10 cellular contexts compared by ENCODE assay signal in genomic region chr2:216635171-216635570, GRCh38. TPM values are rescaled to one million over a fixed set of nuclear protein-coding genes. Genes with fewer than 3 reads are reported as not detected.
DNase-seq lines count a peak whose midpoint lies in the region; ATAC-seq, FAIRE-seq and TF ChIP-seq lines count a peak whose summit lies in the region.
"Had no signal": no experiment of that assay in that cellular context is flagged by ENCODE, and none has a peak within 500 bp of the region (broad histone marks: within the 10 kb centered on the region; RNA-seq: fewer than 3 reads in every experiment).

No MANE protein-coding gene starts in this region.

- peak overlapping the region; percentile 89 for H3K4me2 ChIP-seq in astrocyte (ENCODE audit: low read length)

- no peak for FAIRE-seq in astrocyte (lab: Jason Lieb, UNC)

- DNase-seq in heart left ventricle = no peak
- DNase-seq in Right ventricle myocardium inferior (ENCODE audit: missing footprints) = no peak
- DNase-seq in astrocyte (ENCODE audit: low read depth) = no peak
- DNase-seq in uterus = no peak
- DNase-seq in hippocampal formation (lab: John Stamatoyannopoulos, UW) = no peak
- no peak for DNase-seq in testis
- DNase-seq: activated B cell treated with CpG ODN at 0.5 μM for 24 hours, COR-L47 had no signal

- peaks cover 16% of the 10 kb centered on the region for H3K36me3 Mint-ChIP-seq in astrocyte (ENCODE audit: low read depth, unreplicated experiment)

- H3K79me2 ChIP-seq in astrocyte (ENCODE audit: insufficient read depth, low read length) = peaks cover 41% of the 10 kb centered on the region

- H2AFZ ChIP-seq in astrocyte (ENCODE audit: low read depth, low read length) = peak overlapping the region; percentile 39

- H3K27ac Mint-ChIP-seq in astrocyte (ENCODE audit: unreplicated experiment) = peak overlapping the region; percentile 99
- H3K27ac Mint-ChIP-seq: activated B cell treated with CpG ODN at 0.5 μM for 24 hours had no signal

- H3K9me3 Mint-ChIP-seq in astrocyte (ENCODE audit: unreplicated experiment) = peaks cover 5% of the 10 kb centered on the region
- H3K9me3 Mint-ChIP-seq: activated B cell treated with CpG ODN at 0.5 μM for 24 hours had no signal

- peaks cover 5% of the 10 kb centered on the region for H4K20me1 ChIP-seq in astrocyte (ENCODE audit: insufficient read depth, low read length)

- H3K4me1 ChIP-seq in heart left ventricle = peaks cover 0 to 52% (median 27%) of the 10 kb centered on the region in 12 donors
- H3K4me1 ChIP-seq in astrocyte (ENCODE audit: insufficient read depth, low read length) = peaks cover 36% of the 10 kb centered on the region
- peaks cover 20% of the 10 kb centered on the region for H3K4me1 ChIP-seq in mesodermal cell (ENCODE audit: control insufficient read depth, insufficient read depth, low read length, poor library complexity, severe bottlenecking)
- no peaks in the 10 kb centered on the region for H3K4me1 ChIP-seq in uterus
- H3K4me1 ChIP-seq in testis = peaks cover 8% of the 10 kb centered on the region

- peak overlapping the region; percentile 72 for H3K9ac ChIP-seq in astrocyte (ENCODE audit: low read length)

- TF ChIP-seq CTCF in heart left ventricle (IDR thresholded peaks at IDR 0.05) (no peak), astrocyte (IDR thresholded peaks at IDR 0.05; ENCODE audit: insufficient read depth, low read depth, low read length) (no peak), uterus (IDR thresholded peaks at IDR 0.05) (no peak), testis (IDR thresholded peaks at IDR 0.05) (no peak)

- H3K36me3 ChIP-seq in heart left ventricle = peaks cover 0 to 9% (median 0%) of the 10 kb centered on the region in 9 donors
- H3K36me3 ChIP-seq in astrocyte (ENCODE audit: insufficient read depth, low read length) = no peaks in the 10 kb centered on the region
- H3K36me3 ChIP-seq in mesodermal cell (ENCODE audit: control insufficient read depth, insufficient read depth, low read length) = peaks cover 21% of the 10 kb centered on the region
- no peaks in the 10 kb centered on the region for H3K36me3 ChIP-seq in uterus
- no peaks in the 10 kb centered on the region for H3K36me3 ChIP-seq in testis (ENCODE audit: low read depth, missing control alignments)

- H3K4me3 Mint-ChIP-seq in astrocyte (ENCODE audit: unreplicated experiment) = peak overlapping the region; percentile 100
- H3K4me3 Mint-ChIP-seq: activated B cell treated with CpG ODN at 0.5 μM for 24 hours had no signal

- H3K9me3 ChIP-seq in heart left ventricle (no peaks in the 10 kb centered on the region), astrocyte (ENCODE audit: insufficient read depth, low read depth, low read length) (no peaks in the 10 kb centered on the region), mesodermal cell (ENCODE audit: control insufficient read depth, low read length) (no peaks in the 10 kb centered on the region), uterus (no peaks in the 10 kb centered on the region), testis (no peaks in the 10 kb centered on the region)

- TF ChIP-seq POLR2A in heart left ventricle (IDR thresholded peaks at IDR 0.05) = no peak
- no peak for TF ChIP-seq POLR2A in uterus (IDR thresholded peaks at IDR 0.05)
- TF ChIP-seq POLR2A in testis (IDR thresholded peaks at IDR 0.05) = no peak

- H3K4me1 Mint-ChIP-seq in astrocyte (ENCODE audit: low read depth, unreplicated experiment) = peaks cover 25% of the 10 kb centered on the region

- intact Hi-C loops in heart left ventricle (cut with DNase I) (loop anchor here in 1 of 10 donors (5.0 kb wide), 1 partner anchor 103 kb away; no protein-coding TSS in a partner anchor), Right ventricle myocardium inferior (cut with DNase I) (loop anchor here (10.0 kb wide), 1 partner anchor 60 kb away; no protein-coding TSS in a partner anchor), uterus (cut with DNase I; ENCODE audit: low total_unique reads) (no loop called here), testis (cut with DNase I; ENCODE audit: low total_unique reads) (no loop called here)

- no peaks in the 10 kb centered on the region for H3K27me3 Mint-ChIP-seq in astrocyte (ENCODE audit: low read depth, unreplicated experiment)

- ATAC-seq in heart left ventricle (no peak), Right ventricle myocardium inferior (no peak), GM19455 (IDR thresholded peaks at IDR 0.05; ENCODE audit: unreplicated experiment) (no peak)

- WGBS in heart left ventricle, 4 donors = 28 to 35% (median 32%) methylated on average over 7 of the region's 7 CpGs
- 0 to 3% methylated on average over 5 to 7 of the region's 7 CpGs for WGBS in mesodermal cell (ENCODE audit: insufficient coverage in 2 of 2), 2 experiments
- WGBS in testis, 2 donors = 5 to 13% methylated on average over 7 of the region's 7 CpGs

- H3K4me3 ChIP-seq in heart left ventricle = peak overlapping the region in 9 of 12 donors; percentile 64 to 88 (median 67)
- H3K4me3 ChIP-seq in astrocyte (ENCODE audit: insufficient read depth, low read depth, low read length) = peak overlapping the region; percentile 71
- peak overlapping the region; percentile 74 for H3K4me3 ChIP-seq in mesodermal cell (ENCODE audit: extremely low read depth, insufficient read depth, low read length, poor library complexity, severe bottlenecking)
- peak overlapping the region; percentile 42 to 55 for H3K4me3 ChIP-seq in uterus
- no peak overlapping the region for H3K4me3 ChIP-seq in testis

- peaks cover 0 to 28% (median 0%) of the 10 kb centered on the region in 9 donors for H3K27me3 ChIP-seq in heart left ventricle
- H3K27me3 ChIP-seq in astrocyte (ENCODE audit: insufficient read depth, low read length) = peaks cover 9% of the 10 kb centered on the region
- no peaks in the 10 kb centered on the region for H3K27me3 ChIP-seq in uterus
- H3K27me3 ChIP-seq in testis = no peaks in the 10 kb centered on the region

- H3K27ac ChIP-seq in heart left ventricle = peak overlapping the region in 8 of 12 donors; percentile 10 to 66 (median 42)
- peak overlapping the region; percentile 18 for H3K27ac ChIP-seq in astrocyte (ENCODE audit: low read depth, low read length)
- H3K27ac ChIP-seq in mesodermal cell (ENCODE audit: low read depth, low read length, severe bottlenecking) = peak overlapping the region; percentile 89
- peak overlapping the region in 1 of 2 donors; percentile 59 for H3K27ac ChIP-seq in uterus
- peak overlapping the region in 1 of 2 donors; percentile 23 for H3K27ac ChIP-seq in testis

RNA-seq across cellular contexts. Expression of gene IGFBP2, which starts 2.0 kb away (rescaled TPM):
- total RNA-seq in heart left ventricle (100 to 1,000 TPM in 6 of 9 donors, 10 to 100 TPM in 3; 57.2 to 326 (median 113) TPM), Right ventricle myocardium inferior (60.1 TPM), astrocyte (944 and 1,071 TPM in 2 replicates), uterus (100 to 1,000 TPM in 2 of 4 donors, 10 to 100 TPM in 2; 59.5 to 398 (median 102) TPM), testis (100 to 1,000 TPM; 100 to 118 TPM)
- polyA plus RNA-seq in heart left ventricle (100 to 1,000 TPM in 1 of 2 donors, 10 to 100 TPM in 1; 90.7 to 172 TPM), testis (ENCODE audit: insufficient read depth, low read depth, low replicate concordance) (180 TPM)
- polyA plus RNA-seq in mesodermal cell (2013, experiment 1 of 2) = 576 TPM
- polyA plus RNA-seq in mesodermal cell (2013, experiment 2 of 2) = 441 TPM
- total RNA-seq: activated B cell treated with CpG ODN at 0.5 μM for 24 hours had no signal

Comparison
In these comparisons a context has a peak if more than half of its experiments do, and no peak if none do; other contexts are left out.
1. H3K4me3 ChIP-seq: peak in heart left ventricle (9 of 12), astrocyte (single experiment), mesodermal cell (single experiment) and uterus (2 of 2); none in testis (0 of 2).